13 cellular contexts compared by ENCODE assay signal in genomic region chr6:144377586-144377985, GRCh38.
A peak's percentile ranks its signal among the peaks of the same experiment; 100 is the strongest.
DNase-seq lines count a peak whose midpoint lies in the region; ATAC-seq and TF ChIP-seq lines count a peak whose summit lies in the region.
"Had no signal": no experiment of that assay in that cellular context is flagged by ENCODE, and none has a peak within 500 bp of the region (broad histone marks: within the 10 kb centered on the region; RNA-seq: fewer than 3 reads in every experiment).

No MANE protein-coding gene starts in this region.

- peaks cover 46% of the 10 kb centered on the region for H3K4me1 ChIP-seq in CD4-positive, alpha-beta memory T cell (ENCODE audit: insufficient read depth, low read length)
- H3K4me1 ChIP-seq in prostate gland (replicated peaks) (no peaks in the 10 kb centered on the region), A673 (ENCODE audit: insufficient read depth, low read length, poor library complexity, severe bottlenecking) (peaks cover 2% of the 10 kb centered on the region)

- 22% methylated on average over 2 of the region's 2 CpGs for WGBS in prostate gland

- BruUV-seq in A673 (replicated peaks; lab: Mats Ljungman, UMichigan), result no TSS peak

- no peaks in the 10 kb centered on the region for H3K36me3 ChIP-seq in CD4-positive, alpha-beta memory T cell (ENCODE audit: insufficient read depth, low read length)
- H3K36me3 ChIP-seq in prostate gland (no peaks in the 10 kb centered on the region), A673 (ENCODE audit: insufficient read depth, low read length, poor library complexity, severe bottlenecking) (no peaks in the 10 kb centered on the region)

- no peak for TF ChIP-seq CTCF in prostate gland (IDR thresholded peaks at IDR 0.05)
- TF ChIP-seq CTCF in A673 (conservative IDR thresholded peaks at IDR 0.05; ENCODE audit: low read depth, low read length), result no peak

- H3K9me3 ChIP-seq in CD4-positive, alpha-beta memory T cell (ENCODE audit: control insufficient read depth in 1 of 2, low read length in 2 of 2), result peaks cover 0 to 4% of the 10 kb centered on the region in 2 donors
- no peaks in the 10 kb centered on the region for H3K9me3 ChIP-seq in prostate gland
- H3K9me3 ChIP-seq in A673 (ENCODE audit: low read depth, low read length, poor library complexity, severe bottlenecking), result peaks cover 7% of the 10 kb centered on the region
- H3K9me3 ChIP-seq: testis had no signal

- H3K9me3 Mint-ChIP-seq in CD4-positive, alpha-beta memory T cell, result peaks cover 0 to 10% (median 5%) of the 10 kb centered on the region in 8 donors

- no peak for TF ChIP-seq POLR2A in prostate gland (IDR thresholded peaks at IDR 0.05)

- H3K27ac ChIP-seq in CD4-positive, alpha-beta memory T cell (ENCODE audit: low read depth, low read length), result no peak overlapping the region
- H3K27ac ChIP-seq in prostate gland (peak overlapping the region; percentile 34 to 38), A673 (ENCODE audit: low read depth, low read length, poor library complexity, severe bottlenecking) (no peak overlapping the region)
- H3K27ac ChIP-seq: KMS-11, testis had no signal

- ATAC-seq in SK-N-SH treated with all-trans-retinoic acid at 6 μM for 48 hours, result peak; percentile 77
- no peak for ATAC-seq in GM21529 (IDR thresholded peaks at IDR 0.05; ENCODE audit: unreplicated experiment)

- CTCF ChIA-PET in CD4-positive, alpha-beta memory T cell (lab: Charles Lee; ENCODE audit: partially characterized antibody), result no interaction called here
- CTCF ChIA-PET in A673 (lab: Charles Lee), result no interaction called here

- intact Hi-C loops in CD4-positive, alpha-beta memory T cell (cut with micrococcal nuclease), result no loop called here
- intact Hi-C loops in prostate gland (cut with DNase I), result loop anchor here (10.0 kb wide), 1 partner anchor 93 kb away; the partner anchor contains the start of gene UTRN
- intact Hi-C loops in A673 (cut with micrococcal nuclease; ENCODE audit: unreplicated experiment), result no loop called here

- peaks cover 36 to 44% of the 10 kb centered on the region in 2 donors for H3K36me3 Mint-ChIP-seq in CD4-positive, alpha-beta memory T cell

- POLR2A ChIA-PET in CD4-positive, alpha-beta memory T cell (lab: Charles Lee; ENCODE audit: partially characterized antibody), result no interaction called here
- POLR2A ChIA-PET in A673 (lab: Charles Lee; ENCODE audit: low non-redundant PET), result no interaction called here

- H3K4me1 Mint-ChIP-seq in CD4-positive, alpha-beta memory T cell, result peaks cover 46 to 76% (median 59%) of the 10 kb centered on the region in 4 donors

- no peaks in the 10 kb centered on the region for H3K27me3 ChIP-seq in CD4-positive, alpha-beta memory T cell (ENCODE audit: insufficient read depth, low read length)
- H3K27me3 ChIP-seq in prostate gland (replicated peaks; ENCODE audit: insufficient read depth), result no peaks in the 10 kb centered on the region
- no peaks in the 10 kb centered on the region for H3K27me3 ChIP-seq in A673 (replicated peaks; ENCODE audit: insufficient read depth, low read depth, low read length, poor library complexity)
- H3K27me3 ChIP-seq: testis had no signal

- H3K27me3 Mint-ChIP-seq in CD4-positive, alpha-beta memory T cell, result no peaks in the 10 kb centered on the region

- DNase-seq in CD4-positive, alpha-beta memory T cell, result no peak
- DNase-seq in fibroblast of gingiva (ENCODE audit: low read depth), result peak; percentile 88
- DNase-seq in prostate gland (ENCODE audit: low spot score), result no peak
- no peak for DNase-seq in inferior parietal cortex (ENCODE audit: extremely low spot score)
- DNase-seq in GM19240 (ENCODE audit: insufficient read length, low spot score), result no peak
- no peak for DNase-seq in A673 (ENCODE audit: low spot score)
- DNase-seq: activated CD4-positive, CD25-positive, alpha-beta regulatory T cell; cerebellar nuclear complex; NK-92 treated with Interleukin-12 subunit alpha and Interleukin-12 subunit beta, amount 100 ng/mL, for 24 hours; testis had no signal

- H3K4me3 ChIP-seq in CD4-positive, alpha-beta memory T cell (ENCODE audit: low read length in 2 of 2), result no peak overlapping the region
- no peak overlapping the region for H3K4me3 ChIP-seq in prostate gland
- no peak overlapping the region for H3K4me3 ChIP-seq in A673 (ENCODE audit: low read depth, low read length, poor library complexity, severe bottlenecking)
- H3K4me3 ChIP-seq: testis had no signal

- H3K4me3 Mint-ChIP-seq in CD4-positive, alpha-beta memory T cell, result peak overlapping the region in 4 of 8 donors; percentile 17 to 65 (median 33)

- peak overlapping the region in 4 of 7 donors; percentile 37 to 73 (median 52) for H3K27ac Mint-ChIP-seq in CD4-positive, alpha-beta memory T cell

TF ChIP-seq in SK-N-SH treated with all-trans-retinoic acid at 6 μM for 48 hours, 23 proteins besides CTCF, POLR2A, EP300 and RAD21:
- no peak for TF ChIP-seq SNAI2 (CRISPR knock-in tag; IDR thresholded peaks at IDR 0.05)
- TF ChIP-seq TSHZ2 (CRISPR knock-in tag; IDR thresholded peaks at IDR 0.05), result no peak
- no peak for TF ChIP-seq RARB (CRISPR knock-in tag; IDR thresholded peaks at IDR 0.05)
TF ChIP-seq in SK-N-SH treated with all-trans-retinoic acid at 6 μM for 48 hours: peak in this region for 0.

Comparison
In these comparisons a context has a peak if more than half of its experiments do, and no peak if none do; other contexts are left out.
1. H3K27ac ChIP-seq: peak in prostate gland (2 of 2); none in CD4-positive, alpha-beta memory T cell (single experiment) and A673 (single experiment).